21 cellular contexts compared by ENCODE assay signal in the genomic region with DNA sequence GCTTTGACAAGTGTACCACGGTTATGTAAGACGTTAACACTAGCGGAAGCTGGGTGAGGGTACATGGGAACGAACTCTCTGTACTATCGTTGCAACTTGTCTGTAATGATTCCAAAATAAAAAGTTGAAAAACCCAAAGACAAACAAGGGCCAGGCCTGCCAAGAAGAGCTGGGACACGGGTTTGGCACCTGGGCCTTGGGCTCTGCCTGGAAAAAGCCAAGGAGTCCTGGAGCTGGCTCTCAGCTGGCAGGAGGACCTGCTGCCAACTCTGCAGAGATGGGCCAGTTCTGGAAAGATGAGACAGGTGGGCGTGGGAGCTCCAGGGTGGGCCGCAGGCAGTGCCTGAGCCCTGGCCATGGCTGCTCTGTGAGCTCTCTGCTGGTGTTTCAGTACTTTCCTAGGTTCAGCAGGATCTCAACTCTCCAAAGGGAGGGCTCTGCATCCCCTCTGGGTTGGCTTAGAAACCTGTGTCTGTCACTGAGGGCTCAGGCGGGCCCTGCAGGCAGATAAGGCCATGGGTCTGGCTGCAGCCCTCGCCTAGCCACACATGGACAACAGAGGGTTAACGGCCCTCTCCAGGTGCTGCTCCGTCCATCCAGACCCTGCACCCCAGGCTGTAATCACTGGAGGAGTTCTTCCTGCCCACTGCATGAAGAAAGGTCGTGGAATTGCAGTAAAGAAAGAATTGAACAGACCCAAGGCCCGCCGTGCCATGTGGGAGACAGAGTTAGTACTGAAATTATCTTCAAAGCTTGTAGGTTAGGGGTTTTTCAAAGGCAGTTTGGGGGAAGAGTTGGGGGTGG.
DNase-seq lines count a peak whose midpoint lies in the region; TF ChIP-seq lines count a peak whose summit lies in the region.
"Had no signal": no experiment of that assay in that cellular context is flagged by ENCODE, and none has a peak within 500 bp of the region (broad histone marks: within the 10 kb centered on the region; RNA-seq: fewer than 3 reads in every experiment).

No MANE protein-coding gene starts in this region.

- peak; percentile 86 for DNase-seq in ELF-1 (ENCODE audit: low read depth, low spot score)
- DNase-seq in medulla oblongata (ENCODE audit: extremely low spot score) = peak; percentile 79
- peak; percentile 69 for DNase-seq in spleen
- no peak for DNase-seq in stimulated activated CD4-positive, alpha-beta T cell treated with anti-CD3 and anti-CD28 coated beads, Interleukin-15, amount 100 ng/mL, for 24 hours
- DNase-seq in NCI-H2227 treated with DMSO at 0.1 percent for 48 hours (lab: John Stamatoyannopoulos, UW) = no peak
- DNase-seq in islet precursor cell = no peak
- no peak for DNase-seq in NCI-H1436 (lab: John Stamatoyannopoulos, UW)
- DNase-seq: activated B cell treated with CpG ODN at 0.5 μM for 24 hours; activated naive CD4-positive, alpha-beta T cell; left ventricle myocardium superior; NCI-H1105 treated with DMSO at 0.1 percent for 48 hours; NCI-H226; Right ventricle myocardium superior had no signal

- no peaks in the 10 kb centered on the region for H3K27me3 Mint-ChIP-seq in brain

- WGBS in spleen, 5 donors = 87 to 93% (median 89%) methylated on average over 13 to 15 of the region's 15 CpGs

- H3K4me1 ChIP-seq in spleen = peaks cover 0 to 29% (median 14%) of the 10 kb centered on the region in 6 donors
- H3K4me1 ChIP-seq: body of pancreas had no signal

- intact Hi-C loops in spleen (cut with DNase I; ENCODE audit: low total_unique reads) = loop anchor here (10.0 kb wide), 1 partner anchor 62 kb away; no protein-coding TSS in a partner anchor

- no peaks in the 10 kb centered on the region for H3K9me3 ChIP-seq in spleen
- H3K9me3 ChIP-seq: body of pancreas, vagina had no signal

- no peak for TF ChIP-seq POLR2A in spleen (IDR thresholded peaks at IDR 0.05)

- no peak overlapping the region for H3K4me3 Mint-ChIP-seq in brain
- H3K4me3 Mint-ChIP-seq: activated B cell treated with CpG ODN at 0.5 μM for 24 hours; naive thymus-derived CD8-positive, alpha-beta T cell; stimulated activated memory B cell treated with anti-CD40 and anti-IgM and Interleukin-4, amounts not matched to agents 10 μg/mL and 1 μg/mL and 100 μg/mL, for 72 hours; T-helper 1 cell treated with Interleukin-12 subunit alpha and Interleukin-12 subunit beta and Interleukin-4 antibody, amounts not matched to agents 30 μg/mL and 1 μg/mL, for 36 hours had no signal

- H3K27ac Mint-ChIP-seq in brain = peak overlapping the region in 4 of 5 experiments; percentile 14 to 81 (median 39)
- H3K27ac Mint-ChIP-seq: activated B cell treated with CpG ODN at 0.5 μM for 24 hours; naive thymus-derived CD8-positive, alpha-beta T cell; stimulated activated memory B cell treated with anti-CD40 and anti-IgM and Interleukin-4, amounts not matched to agents 10 μg/mL and 1 μg/mL and 100 μg/mL, for 72 hours; T-helper 1 cell treated with Interleukin-12 subunit alpha and Interleukin-12 subunit beta and Interleukin-4 antibody, amounts not matched to agents 30 μg/mL and 1 μg/mL, for 36 hours had no signal

- H3K36me3 ChIP-seq in spleen = no peaks in the 10 kb centered on the region
- H3K36me3 ChIP-seq: vagina had no signal

- no peak for TF ChIP-seq CTCF in brain (conservative IDR thresholded peaks at IDR 0.05)
- TF ChIP-seq CTCF in spleen (IDR thresholded peaks at IDR 0.05 in 8 of 11, conservative IDR thresholded peaks at IDR 0.05 in 3 of 11) = no peak

- H3K27ac ChIP-seq in spleen = peak overlapping the region in 1 of 8 donors; percentile 12
- H3K27ac ChIP-seq: body of pancreas, KMS-11, vagina had no signal

- no peak overlapping the region for H3K4me3 ChIP-seq in spleen
- H3K4me3 ChIP-seq: body of pancreas, dorsolateral prefrontal cortex, vagina had no signal

- peaks cover 55% of the 10 kb centered on the region for H3K4me1 Mint-ChIP-seq in brain
- H3K4me1 Mint-ChIP-seq: activated B cell treated with CpG ODN at 0.5 μM for 24 hours; naive thymus-derived CD8-positive, alpha-beta T cell; stimulated activated memory B cell treated with anti-CD40 and anti-IgM and Interleukin-4, amounts not matched to agents 10 μg/mL and 1 μg/mL and 100 μg/mL, for 72 hours had no signal

- H3K9me3 Mint-ChIP-seq in brain = peaks cover 0 to 4% (median 0%) of the 10 kb centered on the region in 5 experiments
- H3K9me3 Mint-ChIP-seq: activated B cell treated with CpG ODN at 0.5 μM for 24 hours; naive thymus-derived CD8-positive, alpha-beta T cell; stimulated activated memory B cell treated with anti-CD40 and anti-IgM and Interleukin-4, amounts not matched to agents 10 μg/mL and 1 μg/mL and 100 μg/mL, for 72 hours; T-helper 1 cell treated with Interleukin-12 subunit alpha and Interleukin-12 subunit beta and Interleukin-4 antibody, amounts not matched to agents 30 μg/mL and 1 μg/mL, for 36 hours had no signal

- H3K27me3 ChIP-seq in spleen (replicated peaks in 1 of 7) = peaks cover 0 to 13% (median 0%) of the 10 kb centered on the region in 7 donors
- H3K27me3 ChIP-seq: body of pancreas, dorsolateral prefrontal cortex, vagina had no signal

- no peaks in the 10 kb centered on the region for H3K36me3 Mint-ChIP-seq in brain
- H3K36me3 Mint-ChIP-seq: naive thymus-derived CD8-positive, alpha-beta T cell; stimulated activated memory B cell treated with anti-CD40 and anti-IgM and Interleukin-4, amounts not matched to agents 10 μg/mL and 1 μg/mL and 100 μg/mL, for 72 hours had no signal

Comparison
In these comparisons a context has a peak if more than half of its experiments do, and no peak if none do; other contexts are left out.
1. DNase-seq: peak in ELF-1 (single experiment), medulla oblongata (single experiment) and spleen (single experiment); none in stimulated activated CD4-positive, alpha-beta T cell treated with anti-CD3 and anti-CD28 coated beads, Interleukin-15, amount 100 ng/mL, for 24 hours (single experiment), NCI-H2227 treated with DMSO at 0.1 percent for 48 hours (single experiment), islet precursor cell (single experiment) and NCI-H1436 (single experiment).